In the genomic region with DNA sequence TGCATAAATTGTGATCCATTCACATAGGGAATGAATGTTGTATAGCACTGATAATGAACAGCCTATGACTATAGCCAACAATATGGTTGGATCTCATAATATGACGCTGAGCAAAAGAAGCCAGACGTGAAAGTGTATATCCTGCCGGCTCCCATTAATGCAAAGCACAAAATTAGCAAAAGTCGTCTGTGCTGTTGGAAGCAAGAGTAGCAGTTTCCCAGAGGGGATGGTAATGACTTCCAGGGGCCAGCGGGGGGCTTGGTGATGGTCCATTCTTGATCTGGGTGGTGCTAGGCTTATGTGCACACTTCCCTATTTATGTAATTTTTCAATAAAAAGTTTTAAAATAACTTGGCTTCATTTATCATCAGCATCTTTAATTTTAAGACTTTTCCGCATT, we compare ENCODE assay signal across 16 cellular contexts. TPM values are rescaled to one million over a fixed set of nuclear protein-coding genes. Genes with fewer than 3 reads are reported as not detected.
DNase-seq lines count a peak whose midpoint lies in the region; ATAC-seq and TF ChIP-seq lines count a peak whose summit lies in the region.
"Had no signal": no experiment of that assay in that cellular context is flagged by ENCODE, and none has a peak within 500 bp of the region (broad histone marks: within the 10 kb centered on the region; RNA-seq: fewer than 3 reads in every experiment).

No MANE protein-coding gene starts in this region.

- TF ChIP-seq CTCF in OCI-LY1 (IDR thresholded peaks at IDR 0.05; ENCODE audit: low read length) (no peak), type B pancreatic cell (conservative IDR thresholded peaks at IDR 0.05) (no peak)

- H3K79me2 ChIP-seq in OCI-LY1 (ENCODE audit: insufficient read depth, low read length): peaks cover 26% of the 10 kb centered on the region

- peaks cover 41% of the 10 kb centered on the region for H3K36me3 Mint-ChIP-seq in activated naive CD4-positive, alpha-beta T cell treated with anti-CD3 and anti-CD28 coated beads, Interleukin-2, amount 10 ng/mL, durations not matched to agents 7 days and 5 days
- peaks cover 41% of the 10 kb centered on the region for H3K36me3 Mint-ChIP-seq in activated naive CD8-positive, alpha-beta T cell treated with anti-CD3 and anti-CD28 coated beads, Interleukin-2, amount 50 U/mL, for 24 hours (ENCODE audit: low read depth)
- no peaks in the 10 kb centered on the region for H3K36me3 Mint-ChIP-seq in type B pancreatic cell

- no peak for DNase-seq in activated naive CD4-positive, alpha-beta T cell treated with anti-CD3 and anti-CD28 coated beads, Interleukin-2, amount 10 ng/mL, durations not matched to agents 7 days and 5 days
- DNase-seq in activated naive CD4-positive, alpha-beta T cell treated with Interleukin-2 at 50 U/mL for 16 hours: no peak
- DNase-seq in activated naive CD8-positive, alpha-beta T cell treated with anti-CD3 and anti-CD28 coated beads, Interleukin-2, amount 50 U/mL, for 24 hours: no peak
- DNase-seq in type B pancreatic cell (ENCODE audit: extremely low spot score, unreplicated experiment): peak; percentile 20
- DNase-seq: dermis blood vessel endothelial cell; NCI-H1417 treated with DMSO at 0.1 percent for 48 hours; stimulated activated CD8-positive, alpha-beta memory T cell treated with anti-CD3 and anti-CD28 coated beads, Interleukin-4, amount 100 ng/mL, for 48 hours; T-helper 9 cell; upper lobe of right lung had no signal

- H3K4me1 Mint-ChIP-seq in activated naive CD4-positive, alpha-beta T cell treated with anti-CD3 and anti-CD28 coated beads, Interleukin-2, amount 10 ng/mL, durations not matched to agents 7 days and 5 days: peaks cover 49% of the 10 kb centered on the region
- H3K4me1 Mint-ChIP-seq in activated naive CD8-positive, alpha-beta T cell treated with anti-CD3 and anti-CD28 coated beads, Interleukin-2, amount 50 U/mL, for 24 hours: peaks cover 67% of the 10 kb centered on the region
- peaks cover 10% of the 10 kb centered on the region for H3K4me1 Mint-ChIP-seq in type B pancreatic cell (ENCODE audit: unreplicated experiment)

- peak overlapping the region; percentile 96 for H3K4me3 Mint-ChIP-seq in activated naive CD4-positive, alpha-beta T cell treated with anti-CD3 and anti-CD28 coated beads, Interleukin-2, amount 10 ng/mL, durations not matched to agents 7 days and 5 days
- peak overlapping the region; percentile 94 for H3K4me3 Mint-ChIP-seq in activated naive CD8-positive, alpha-beta T cell treated with anti-CD3 and anti-CD28 coated beads, Interleukin-2, amount 50 U/mL, for 24 hours
- no peak overlapping the region for H3K4me3 Mint-ChIP-seq in type B pancreatic cell

- H3K27me3 ChIP-seq in OCI-LY1 (ENCODE audit: insufficient read depth, low read length): no peaks in the 10 kb centered on the region
- H3K27me3 ChIP-seq: Peyer's patch, upper lobe of right lung had no signal

- no peak overlapping the region for H3K9ac ChIP-seq in OCI-LY1 (ENCODE audit: low read length)

- H3F3A ChIP-seq in OCI-LY1 (ENCODE audit: insufficient read depth, low read length): no peaks in the 10 kb centered on the region; the same call in 1 of the 2 replicates

- H3K9me2 ChIP-seq in OCI-LY1 (ENCODE audit: low read depth, low read length): no peaks in the 10 kb centered on the region

- peak overlapping the region; percentile 61; the same call in 1 of the 2 replicates for H3K4me2 ChIP-seq in OCI-LY1 (ENCODE audit: low read length)

- no peaks in the 10 kb centered on the region for H3K9me3 ChIP-seq in OCI-LY1 (ENCODE audit: low read length)
- H3K9me3 ChIP-seq: Peyer's patch, upper lobe of right lung had no signal

- peaks cover 38% of the 10 kb centered on the region for H3K36me3 ChIP-seq in OCI-LY1 (ENCODE audit: insufficient read depth, low read length)
- H3K36me3 ChIP-seq: Peyer's patch had no signal

- peak overlapping the region; percentile 84 for H3K4me3 ChIP-seq in OCI-LY1 (ENCODE audit: low read depth, low read length, poor library complexity, severe bottlenecking)

- H3K4me1 ChIP-seq in OCI-LY1 (ENCODE audit: insufficient read depth, low read length, severe bottlenecking): peaks cover 55% of the 10 kb centered on the region

- no peaks in the 10 kb centered on the region for H3K9me3 Mint-ChIP-seq in activated naive CD4-positive, alpha-beta T cell treated with anti-CD3 and anti-CD28 coated beads, Interleukin-2, amount 10 ng/mL, durations not matched to agents 7 days and 5 days
- no peaks in the 10 kb centered on the region for H3K9me3 Mint-ChIP-seq in activated naive CD8-positive, alpha-beta T cell treated with anti-CD3 and anti-CD28 coated beads, Interleukin-2, amount 50 U/mL, for 24 hours
- H3K9me3 Mint-ChIP-seq in type B pancreatic cell: no peaks in the 10 kb centered on the region

- no peaks in the 10 kb centered on the region for H3K27me3 Mint-ChIP-seq in activated naive CD4-positive, alpha-beta T cell treated with anti-CD3 and anti-CD28 coated beads, Interleukin-2, amount 10 ng/mL, durations not matched to agents 7 days and 5 days
- no peaks in the 10 kb centered on the region for H3K27me3 Mint-ChIP-seq in activated naive CD8-positive, alpha-beta T cell treated with anti-CD3 and anti-CD28 coated beads, Interleukin-2, amount 50 U/mL, for 24 hours
- peaks cover 17% of the 10 kb centered on the region for H3K27me3 Mint-ChIP-seq in type B pancreatic cell

- peak overlapping the region; percentile 89 for H3K27ac ChIP-seq in OCI-LY1 (ENCODE audit: low read depth, low read length, poor library complexity, severe bottlenecking)
- H3K27ac ChIP-seq: upper lobe of right lung had no signal

- no peaks in the 10 kb centered on the region for H4K20me1 ChIP-seq in OCI-LY1 (ENCODE audit: insufficient read depth, low read length)

- CTCF ChIA-PET in activated naive CD4-positive, alpha-beta T cell treated with anti-CD3 and anti-CD28 coated beads, Interleukin-2, amount 10 ng/mL, durations not matched to agents 7 days and 5 days (lab: Charles Lee): interaction anchor here (0.8 to 11.4 kb wide), 3 partner anchors 48 to 60 kb away, joined by 3 to 234 read pairs (median 4); no protein-coding TSS in a partner anchor

- H3K27ac Mint-ChIP-seq in activated naive CD4-positive, alpha-beta T cell treated with anti-CD3 and anti-CD28 coated beads, Interleukin-2, amount 10 ng/mL, durations not matched to agents 7 days and 5 days: peak overlapping the region; percentile 98
- H3K27ac Mint-ChIP-seq in activated naive CD8-positive, alpha-beta T cell treated with anti-CD3 and anti-CD28 coated beads, Interleukin-2, amount 50 U/mL, for 24 hours: peak overlapping the region; percentile 95
- no peak overlapping the region for H3K27ac Mint-ChIP-seq in type B pancreatic cell

- no peak for ATAC-seq in activated naive CD8-positive, alpha-beta T cell treated with anti-CD3 and anti-CD28 coated beads, Interleukin-2, amount 50 U/mL, for 24 hours
- ATAC-seq in HG03565 (IDR thresholded peaks at IDR 0.05; ENCODE audit: unreplicated experiment) (no peak), SK-N-SH treated with all-trans-retinoic acid at 6 μM for 48 hours (no peak), GM21528 (IDR thresholded peaks at IDR 0.05; ENCODE audit: low FRiP score, unreplicated experiment) (no peak)
- ATAC-seq: upper lobe of right lung had no signal

- no peak overlapping the region for H2AFZ ChIP-seq in OCI-LY1 (ENCODE audit: low read length)

TF ChIP-seq in SK-N-SH treated with all-trans-retinoic acid at 6 μM for 48 hours, 23 proteins besides CTCF, POLR2A, EP300 and RAD21 (continues in another document):
- TF ChIP-seq, protein P1, sequence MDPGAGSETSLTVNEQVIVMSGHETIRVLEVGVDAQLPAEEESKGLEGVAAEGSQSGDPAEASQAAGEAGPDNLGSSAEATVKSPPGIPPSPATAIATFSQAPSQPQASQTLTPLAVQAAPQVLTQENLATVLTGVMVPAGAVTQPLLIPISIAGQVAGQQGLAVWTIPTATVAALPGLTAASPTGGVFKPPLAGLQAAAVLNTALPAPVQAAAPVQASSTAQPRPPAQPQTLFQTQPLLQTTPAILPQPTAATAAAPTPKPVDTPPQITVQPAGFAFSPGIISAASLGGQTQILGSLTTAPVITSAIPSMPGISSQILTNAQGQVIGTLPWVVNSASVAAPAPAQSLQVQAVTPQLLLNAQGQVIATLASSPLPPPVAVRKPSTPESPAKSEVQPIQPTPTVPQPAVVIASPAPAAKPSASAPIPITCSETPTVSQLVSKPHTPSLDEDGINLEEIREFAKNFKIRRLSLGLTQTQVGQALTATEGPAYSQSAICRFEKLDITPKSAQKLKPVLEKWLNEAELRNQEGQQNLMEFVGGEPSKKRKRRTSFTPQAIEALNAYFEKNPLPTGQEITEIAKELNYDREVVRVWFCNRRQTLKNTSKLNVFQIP (CRISPR knock-in tag; IDR thresholded peaks at IDR 0.05; ENCODE audit: borderline replicate concordance, low read depth): no peak
- no peak for TF ChIP-seq ISL1 (CRISPR knock-in tag; IDR thresholded peaks at IDR 0.05)
- TF ChIP-seq ZFP30 (CRISPR knock-in tag; IDR thresholded peaks at IDR 0.05): no peak
- no peak for TF ChIP-seq ESRRG (CRISPR knock-in tag; IDR thresholded peaks at IDR 0.05)
- TF ChIP-seq TOX (CRISPR knock-in tag; IDR thresholded peaks at IDR 0.05; ENCODE audit: borderline replicate concordance): no peak
- no peak for TF ChIP-seq CSDC2 (CRISPR knock-in tag; IDR thresholded peaks at IDR 0.05)
- TF ChIP-seq ZNF70 (CRISPR knock-in tag; IDR thresholded peaks at IDR 0.05): no peak
- TF ChIP-seq GLIS3 (CRISPR knock-in tag; IDR thresholded peaks at IDR 0.05): no peak
- TF ChIP-seq TCF4 (CRISPR knock-in tag; IDR thresholded peaks at IDR 0.05; ENCODE audit: borderline replicate concordance): no peak
- no peak for TF ChIP-seq ARNTL (CRISPR knock-in tag; IDR thresholded peaks at IDR 0.05; ENCODE audit: borderline replicate concordance, low read depth)
- TF ChIP-seq ZFP3 (CRISPR knock-in tag; IDR thresholded peaks at IDR 0.05): no peak
- TF ChIP-seq ZNF565 (CRISPR knock-in tag; conservative IDR thresholded peaks at IDR 0.05; ENCODE audit: low read depth): no peak
- no peak for TF ChIP-seq ZNF8 (CRISPR knock-in tag; IDR thresholded peaks at IDR 0.05)
- no peak for TF ChIP-seq SNAI2 (CRISPR knock-in tag; IDR thresholded peaks at IDR 0.05)
- TF ChIP-seq, protein P2, sequence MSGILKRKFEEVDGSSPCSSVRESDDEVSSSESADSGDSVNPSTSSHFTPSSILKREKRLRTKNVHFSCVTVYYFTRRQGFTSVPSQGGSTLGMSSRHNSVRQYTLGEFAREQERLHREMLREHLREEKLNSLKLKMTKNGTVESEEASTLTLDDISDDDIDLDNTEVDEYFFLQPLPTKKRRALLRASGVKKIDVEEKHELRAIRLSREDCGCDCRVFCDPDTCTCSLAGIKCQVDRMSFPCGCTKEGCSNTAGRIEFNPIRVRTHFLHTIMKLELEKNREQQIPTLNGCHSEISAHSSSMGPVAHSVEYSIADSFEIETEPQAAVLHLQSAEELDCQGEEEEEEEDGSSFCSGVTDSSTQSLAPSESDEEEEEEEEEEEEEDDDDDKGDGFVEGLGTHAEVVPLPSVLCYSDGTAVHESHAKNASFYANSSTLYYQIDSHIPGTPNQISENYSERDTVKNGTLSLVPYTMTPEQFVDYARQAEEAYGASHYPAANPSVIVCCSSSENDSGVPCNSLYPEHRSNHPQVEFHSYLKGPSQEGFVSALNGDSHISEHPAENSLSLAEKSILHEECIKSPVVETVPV (CRISPR knock-in tag; IDR thresholded peaks at IDR 0.05): no peak

RNA-seq across cellular contexts. Expression of a gene that starts 1.0 kb away (rescaled TPM):
- total RNA-seq in type B pancreatic cell (ENCODE audit: low replicate concordance): 0.22 and 0.43 TPM in 2 replicates
- total RNA-seq: dermis blood vessel endothelial cell, HepG2, NCI-H460 had no signal

RNA-seq across cellular contexts. Expression of a gene that starts 45.8 kb away (rescaled TPM):
- 9.7 and 11.8 TPM in 2 replicates for total RNA-seq in type B pancreatic cell (ENCODE audit: low replicate concordance)
